In the genomic region with DNA sequence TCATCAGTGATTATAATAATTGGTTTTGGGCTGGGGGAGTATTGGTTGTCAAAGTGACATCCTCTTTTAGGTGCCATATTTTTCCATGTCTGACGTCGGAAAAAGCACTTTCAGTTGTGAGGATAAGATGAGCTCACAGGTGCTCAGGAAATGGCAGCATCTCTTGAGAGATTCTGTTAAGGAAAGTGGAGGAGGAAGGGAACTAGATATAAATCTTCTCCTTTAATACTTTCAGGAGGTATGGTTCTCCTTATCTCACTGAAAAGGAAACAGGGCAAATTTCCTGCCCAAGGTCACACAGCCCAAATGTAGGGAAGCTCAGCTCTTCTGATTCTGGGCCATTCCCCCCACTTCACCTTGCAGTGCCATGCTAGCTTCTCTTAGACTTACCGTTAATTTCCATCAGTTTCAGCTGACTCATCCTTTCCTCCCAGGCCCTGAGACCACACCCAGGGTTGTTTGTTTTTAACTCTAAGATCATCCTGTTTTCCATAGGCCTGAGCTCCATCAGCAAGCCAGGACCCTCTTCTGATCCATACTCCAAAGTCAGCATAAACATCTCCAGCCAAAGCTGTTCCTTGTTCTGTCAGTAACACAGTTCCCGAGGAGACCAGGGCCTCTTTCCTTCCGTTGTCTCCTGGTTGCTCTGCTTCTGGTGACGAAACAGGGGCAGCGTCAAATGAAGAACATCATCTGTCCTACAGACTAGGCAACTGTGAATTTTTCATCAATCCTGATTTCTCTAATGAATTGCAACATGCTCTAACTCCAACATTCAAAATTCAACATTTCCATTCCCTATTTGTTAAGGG, we compare ENCODE assay signal across 11 cellular contexts.
DNase-seq lines count a peak whose midpoint lies in the region; ATAC-seq and TF ChIP-seq lines count a peak whose summit lies in the region.
"Had no signal": no experiment of that assay in that cellular context is flagged by ENCODE, and none has a peak within 500 bp of the region (broad histone marks: within the 10 kb centered on the region; RNA-seq: fewer than 3 reads in every experiment).

No MANE protein-coding gene starts in this region.

- H3K4me1 ChIP-seq in PC-3 (ENCODE audit: insufficient read depth, low read length) (peaks cover 17% of the 10 kb centered on the region), fibroblast of lung (ENCODE audit: control insufficient read depth, extremely low read depth, insufficient read depth, low read length) (peaks cover 10% of the 10 kb centered on the region)

- H4K20me1 ChIP-seq in PC-3 (ENCODE audit: low read length) = no peaks in the 10 kb centered on the region
- H4K20me1 ChIP-seq in fibroblast of lung (ENCODE audit: control insufficient read depth, extremely low read depth, insufficient read depth, low read length) = no peaks in the 10 kb centered on the region

- no peaks in the 10 kb centered on the region for H3K79me2 ChIP-seq in PC-3 (ENCODE audit: low read length)
- no peaks in the 10 kb centered on the region for H3K79me2 ChIP-seq in fibroblast of lung (ENCODE audit: control insufficient read depth, insufficient read depth, low read length)

- H3K27ac ChIP-seq in PC-3 (ENCODE audit: low read length) = no peak overlapping the region
- H3K27ac ChIP-seq in fibroblast of lung (ENCODE audit: insufficient read depth, low read length) = no peak overlapping the region

- H3F3A ChIP-seq in PC-3 (ENCODE audit: low read length, unreplicated experiment) = no peaks in the 10 kb centered on the region

- CTCF ChIA-PET in PC-3 (lab: Charles Lee) = no interaction called here

- intact Hi-C loops in PC-3 (cut with micrococcal nuclease) = no loop called here

- H3K9ac ChIP-seq in PC-3 (ENCODE audit: low read length) = no peak overlapping the region
- no peak overlapping the region for H3K9ac ChIP-seq in fibroblast of lung (ENCODE audit: insufficient read depth, low read length)

- TF ChIP-seq CTCF in PC-3 (conservative IDR thresholded peaks at IDR 0.05; ENCODE audit: low read depth, low read length) = no peak
- no peak for TF ChIP-seq CTCF in fibroblast of lung (conservative IDR thresholded peaks at IDR 0.05 in 1 of 2, IDR thresholded peaks at IDR 0.05 in 1 of 2; ENCODE audit: low read depth in 1 of 2, low read length in 2 of 2)

- ATAC-seq in PC-3 (no peak), HG03354 (IDR thresholded peaks at IDR 0.05; ENCODE audit: poor library complexity, severe bottlenecking, unreplicated experiment) (no peak), GM21390 (IDR thresholded peaks at IDR 0.05; ENCODE audit: unreplicated experiment) (no peak)

- H3K4me2 ChIP-seq in PC-3 (ENCODE audit: low read length) (no peak overlapping the region), fibroblast of lung (ENCODE audit: extremely low read depth, insufficient read depth, low read length) (peak overlapping the region; percentile 8)

- POLR2A ChIA-PET in PC-3 (lab: Charles Lee; ENCODE audit: unreplicated experiment) = no interaction called here

- no peak overlapping the region for H3K4me3 ChIP-seq in PC-3 (ENCODE audit: low read length)
- H3K4me3 ChIP-seq in fibroblast of lung (replicated peaks in 1 of 4; ENCODE audit: control extremely low read depth in 1 of 4, insufficient read depth in 1 of 4, low read depth in 3 of 4, low read length in 4 of 4) = no peak overlapping the region

- peak; percentile 71 for DNase-seq in A172 (ENCODE audit: low spot score)
- DNase-seq in GDM1 (lab: John Stamatoyannopoulos, UW) = peak; percentile 59
- DNase-seq in PC-3 = peak; percentile 5
- DNase-seq in fibroblast of lung (ENCODE audit: low read depth in 2 of 2) = peak; percentile 32
- no peak for DNase-seq in NCI-H1930 (lab: John Stamatoyannopoulos, UW)
- no peak for DNase-seq in NCI-H1105 (lab: John Stamatoyannopoulos, UW)
- DNase-seq: CD8-positive, alpha-beta memory T cell; islet precursor cell; NCI-H748 treated with DMSO at 0.1 percent for 48 hours had no signal

- BruUV-seq in PC-3 (replicated peaks; lab: Mats Ljungman, UMichigan) = no TSS peak

- H3K9me2 ChIP-seq in PC-3 (replicated peaks; ENCODE audit: low read length) = no peaks in the 10 kb centered on the region

- 0 out of 2 replicates have a peak overlapping the region, but pooled peaks have one; percentile 12 for H2AFZ ChIP-seq in PC-3 (ENCODE audit: low read length)
- peak overlapping the region; percentile 69 for H2AFZ ChIP-seq in fibroblast of lung (ENCODE audit: low read length)

- H3K36me3 ChIP-seq in PC-3 (ENCODE audit: low read depth, low read length) (no peaks in the 10 kb centered on the region), fibroblast of lung (ENCODE audit: control insufficient read depth, insufficient read depth, low read length) (no peaks in the 10 kb centered on the region)

- no peaks in the 10 kb centered on the region for H3K27me3 ChIP-seq in PC-3 (ENCODE audit: low read length)
- H3K27me3 ChIP-seq in fibroblast of lung (ENCODE audit: control insufficient read depth, insufficient read depth, low read length) = no peaks in the 10 kb centered on the region

- H3K9me3 ChIP-seq in PC-3 (ENCODE audit: low read length) = no peaks in the 10 kb centered on the region
- H3K9me3 ChIP-seq in fibroblast of lung (ENCODE audit: control insufficient read depth, insufficient read depth, low read depth, low read length) = no peaks in the 10 kb centered on the region

Comparison
In these comparisons a context has a peak if more than half of its experiments do, and no peak if none do; other contexts are left out.
1. DNase-seq: peak in A172 (single experiment), GDM1 (single experiment), PC-3 (single experiment) and fibroblast of lung (2 of 2); none in NCI-H1930 (0 of 2) and NCI-H1105 (single experiment).